ENCODE assay signal across 16 cellular contexts in genomic region chr5:111509119-111509518, GRCh38. TPM values are rescaled to one million over a fixed set of nuclear protein-coding genes. Genes with fewer than 3 reads are reported as not detected.
DNase-seq lines count a peak whose midpoint lies in the region; FAIRE-seq and TF ChIP-seq lines count a peak whose summit lies in the region.
"Had no signal": no experiment of that assay in that cellular context is flagged by ENCODE, and none has a peak within 500 bp of the region (broad histone marks: within the 10 kb centered on the region; RNA-seq: fewer than 3 reads in every experiment).

No MANE protein-coding gene starts in this region.

- in situ Hi-C loops in brain microvascular endothelial cell (cut with HindIII; ENCODE audit: low pct_ligation_motif_present, low sequenced_read_pairs): no loop called here

- H3K27me3 ChIP-seq in brain microvascular endothelial cell (replicated peaks): no peaks in the 10 kb centered on the region
- H3K27me3 ChIP-seq: heart right ventricle, suprapubic skin had no signal

- H3K4me3 Mint-ChIP-seq in nephron: peak overlapping the region; percentile 38 to 99 (median 95)
- H3K4me3 Mint-ChIP-seq: CD4-positive, alpha-beta T cell had no signal

- H3K27ac Mint-ChIP-seq in nephron: peak overlapping the region in 1 of 3 experiments; percentile 30
- H3K27ac Mint-ChIP-seq: CD4-positive, alpha-beta T cell had no signal

- H3K9me3 Mint-ChIP-seq in nephron: no peaks in the 10 kb centered on the region
- H3K9me3 Mint-ChIP-seq: CD4-positive, alpha-beta T cell had no signal

- no peak overlapping the region for H3K27ac ChIP-seq in brain microvascular endothelial cell
- H3K27ac ChIP-seq: heart right ventricle, lower lobe of right lung, skin epidermis, suprapubic skin had no signal

- peaks cover 9% of the 10 kb centered on the region for H3K36me3 Mint-ChIP-seq in nephron (ENCODE audit: low read depth)

- no peaks in the 10 kb centered on the region for H3K27me3 Mint-ChIP-seq in nephron (ENCODE audit: low read depth)
- H3K27me3 Mint-ChIP-seq: CD4-positive, alpha-beta T cell had no signal

- H3K4me1 Mint-ChIP-seq in nephron: peaks cover 53% of the 10 kb centered on the region

- H3K4me3 ChIP-seq in NB4 (ENCODE audit: low read depth, low read length): peak overlapping the region; percentile 11
- peak overlapping the region; percentile 93 for H3K4me3 ChIP-seq in brain microvascular endothelial cell (ENCODE audit: low read depth, low read length)
- H3K4me3 ChIP-seq: lower lobe of right lung, skin epidermis, suprapubic skin had no signal

- no peak for TF ChIP-seq CTCF in NB4 (IDR thresholded peaks at IDR 0.05; ENCODE audit: low read depth, low read length)
- no peak for TF ChIP-seq CTCF in brain microvascular endothelial cell (IDR thresholded peaks at IDR 0.05; ENCODE audit: low read depth, low read length, missing control alignments)
- TF ChIP-seq CTCF in nephron (IDR thresholded peaks at IDR 0.05; ENCODE audit: unreplicated experiment in 3 of 3): no peak

- H3K36me3 ChIP-seq in brain microvascular endothelial cell (replicated peaks): peaks cover 16% of the 10 kb centered on the region
- H3K36me3 ChIP-seq: lower lobe of right lung, suprapubic skin had no signal

- FAIRE-seq in GM12892 (lab: Jason Lieb, UNC): peak; percentile 9
- FAIRE-seq: G401.6 had no signal

- TF ChIP-seq POLR2A in GM12892 (IDR thresholded peaks at IDR 0.05; ENCODE audit: low read depth, low read length): no peak
- TF ChIP-seq POLR2A in NB4 (IDR thresholded peaks at IDR 0.05; ENCODE audit: extremely low read depth, insufficient read length): no peak

- DNase-seq in GM12892 (ENCODE audit: insufficient read length) (no peak), NB4 (ENCODE audit: low read depth) (no peak), brain microvascular endothelial cell (no peak), iPS-NIHi11 (ENCODE audit: low spot score) (no peak), HuH-7 (ENCODE audit: low spot score) (no peak), AG20443 (ENCODE audit: low spot score) (no peak)
- DNase-seq: activated T-cell treated with anti-CD3 and anti-CD28 coated beads, Interleukin-2, amount 50 U/mL, for 48 hours; CD4-positive, alpha-beta T cell; heart right ventricle; lower lobe of right lung; occipital lobe; OCI-M1 had no signal

RNA-seq across cellular contexts. Expression of gene STARD4, which starts 3.2 kb away (rescaled TPM):
- polyA plus RNA-seq in GM12892 (2012; ENCODE audit: missing spikeins): 73.0 TPM
